In the genomic region with DNA sequence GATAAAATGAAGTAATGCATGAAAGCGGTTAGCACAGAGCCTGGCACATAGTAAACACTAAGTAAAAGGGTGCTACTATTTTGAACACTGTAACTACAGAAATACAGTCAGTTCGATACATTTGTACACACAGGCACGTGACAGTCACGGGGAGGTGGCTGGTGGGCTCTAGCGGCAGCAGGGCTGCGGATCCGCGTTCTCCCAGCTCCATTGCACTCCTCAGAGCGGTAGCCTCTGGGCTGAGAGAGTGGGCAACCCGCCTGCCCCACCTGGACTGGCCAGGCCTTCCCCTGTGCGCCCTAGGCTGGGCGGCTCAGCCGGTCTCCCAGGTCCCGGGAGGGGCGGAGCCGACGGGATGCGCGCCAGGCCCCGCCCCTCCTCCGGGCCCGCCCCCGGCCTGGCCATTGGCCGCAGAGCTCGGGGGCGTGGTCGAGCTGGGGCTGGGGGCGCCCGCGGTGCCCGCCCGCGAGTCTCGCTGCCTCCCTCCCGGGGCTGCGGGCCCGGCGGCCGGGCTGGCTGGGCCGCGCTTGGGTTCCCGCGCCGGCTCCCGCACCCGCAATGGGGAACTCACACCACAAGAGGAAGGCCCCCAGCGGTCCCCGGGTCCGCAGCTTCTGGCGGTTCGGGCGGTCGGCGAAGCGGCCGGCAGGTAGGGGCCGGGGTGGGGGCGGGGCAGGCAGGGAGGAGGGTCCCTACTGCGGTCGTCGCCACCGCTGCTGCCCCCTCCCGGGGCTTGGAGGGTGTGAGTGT, we compare ENCODE assay signal across 9 cellular contexts. TPM values are rescaled to one million over a fixed set of nuclear protein-coding genes. Genes with fewer than 3 reads are reported as not detected.
DNase-seq lines count a peak whose midpoint lies in the region; ATAC-seq, FAIRE-seq and TF ChIP-seq lines count a peak whose summit lies in the region.
"Had no signal": no experiment of that assay in that cellular context is flagged by ENCODE, and none has a peak within 500 bp of the region (broad histone marks: within the 10 kb centered on the region; RNA-seq: fewer than 3 reads in every experiment).

No MANE protein-coding gene starts in this region.

- peak overlapping the region; percentile 36 for H3K4me2 ChIP-seq in endothelial cell of umbilical vein (ENCODE audit: insufficient read depth, low read length)

- FAIRE-seq in endothelial cell of umbilical vein (lab: Jason Lieb, UNC) = peak; percentile 71
- FAIRE-seq: TTC549 had no signal

- intact Hi-C loops in endothelial cell of umbilical vein (cut with micrococcal nuclease) (loop anchor here (1.0 kb wide), 2 partner anchors 41 to 102 kb away; partner anchors contain the start of gene RBBP4), mucosa of descending colon (cut with DNase I, micrococcal nuclease) (no loop called here)

- ATAC-seq in HG02610 (IDR thresholded peaks at IDR 0.05; ENCODE audit: unreplicated experiment) = peak; percentile 55
- ATAC-seq in mucosa of descending colon = peak; percentile 88
- ATAC-seq in GM21526 (IDR thresholded peaks at IDR 0.05; ENCODE audit: low FRiP score, unreplicated experiment) = no peak

- H3K36me3 ChIP-seq in endothelial cell of umbilical vein (ENCODE audit: control insufficient read depth in 2 of 2, extremely low read depth in 1 of 2, insufficient read depth in 2 of 2, low read length in 2 of 2) (no peaks in the 10 kb centered on the region), mucosa of descending colon (ENCODE audit: low read depth) (no peaks in the 10 kb centered on the region)

- H3K79me2 ChIP-seq in endothelial cell of umbilical vein (ENCODE audit: control insufficient read depth, insufficient read depth, low read length) = no peaks in the 10 kb centered on the region

- dilution Hi-C loops in endothelial cell of umbilical vein (cut with MboI; ENCODE audit: extremely low pct_ligation_motif_present, low sequenced_read_pairs) = no loop called here

- POLR2A ChIA-PET in endothelial cell of umbilical vein (lab: Charles Lee) = interaction anchor here (0.6 kb wide), 1 partner anchor 41 kb away, joined by 4 read pairs; no protein-coding TSS in a partner anchor

- CTCF ChIA-PET in endothelial cell of umbilical vein (lab: Charles Lee) = interaction anchor here (0.9 to 2.6 kb wide), 4 partner anchors 20 to 233 kb away, joined by 3 to 23 read pairs (median 12); no protein-coding TSS in a partner anchor

- H3K4me1 ChIP-seq in endothelial cell of umbilical vein (ENCODE audit: control insufficient read depth, extremely low read depth, insufficient read depth, low read length) (peaks cover 2% of the 10 kb centered on the region), mucosa of descending colon (ENCODE audit: low read depth) (peaks cover 53% of the 10 kb centered on the region)

- H3K9me3 ChIP-seq in endothelial cell of umbilical vein (replicated peaks; ENCODE audit: control insufficient read depth, insufficient read depth, low read length) (no peaks in the 10 kb centered on the region), mucosa of descending colon (no peaks in the 10 kb centered on the region)

- no peak for TF ChIP-seq POLR2A in endothelial cell of umbilical vein (IDR thresholded peaks at IDR 0.05; ENCODE audit: low read depth, low read length)

- H3K27ac ChIP-seq in endothelial cell of umbilical vein (ENCODE audit: insufficient read depth, low read depth, low read length) = no peak overlapping the region

- TF ChIP-seq CTCF in endothelial cell of umbilical vein (IDR thresholded peaks at IDR 0.05; ENCODE audit: extremely low read depth in 1 of 2, insufficient read depth in 1 of 2, low read depth in 1 of 2, low read length in 2 of 2) (no peak), mucosa of descending colon (IDR thresholded peaks at IDR 0.05) (no peak)

- peaks cover 0 to 4% of the 10 kb centered on the region in 2 experiments for H3K27me3 ChIP-seq in endothelial cell of umbilical vein (ENCODE audit: control insufficient read depth in 2 of 2, insufficient read depth in 2 of 2, low read length in 2 of 2)

- peak overlapping the region; percentile 32 for H2AFZ ChIP-seq in endothelial cell of umbilical vein (ENCODE audit: low read depth, low read length)

- H3K9ac ChIP-seq in endothelial cell of umbilical vein (replicated peaks; ENCODE audit: extremely low read depth, insufficient read depth, low read length) = no peak overlapping the region

- no peaks in the 10 kb centered on the region for H4K20me1 ChIP-seq in endothelial cell of umbilical vein (replicated peaks; ENCODE audit: control insufficient read depth, extremely low read depth, insufficient read depth, low read length)

- BruUV-seq in endothelial cell of umbilical vein (replicated peaks; lab: Mats Ljungman, UMichigan) = no TSS peak

- no peaks in the 10 kb centered on the region for H3K9me1 ChIP-seq in endothelial cell of umbilical vein (replicated peaks; ENCODE audit: control insufficient read depth, extremely low read depth, insufficient read depth, low read length)

- H3K4me3 ChIP-seq in endothelial cell of umbilical vein (replicated peaks in 1 of 3; ENCODE audit: insufficient read depth in 1 of 3, low read depth in 1 of 3, low read length in 3 of 3) (peak overlapping the region in 1 of 3 experiments; percentile 40), mucosa of descending colon (no peak overlapping the region)

- DNase-seq in DMS153 (lab: John Stamatoyannopoulos, UW) (peak; percentile 66), NCI-H82 (lab: John Stamatoyannopoulos, UW) (peak; percentile 94), endothelial cell of umbilical vein (ENCODE audit: low read depth, low spot score) (peak; percentile 73), mucosa of descending colon (peak; percentile 74 to 86 (median 83))
- DNase-seq in activated CD8-positive, alpha-beta memory T cell treated with anti-CD3 and anti-CD28 coated beads, Interleukin-2, amount 50 U/mL, for 48 hours = peak; percentile 82
- peak; percentile 25 to 29 for DNase-seq in stimulated activated CD8-positive, alpha-beta memory T cell treated with anti-CD3 and anti-CD28 coated beads, Interleukin-4, amount 100 ng/mL, for 1 hour (ENCODE audit: low read depth in 2 of 2, low spot score in 1 of 2)

TF ChIP-seq in endothelial cell of umbilical vein, 7 proteins besides CTCF, POLR2A, EP300 and RAD21:
- no peak for TF ChIP-seq JUN (IDR thresholded peaks at IDR 0.05; ENCODE audit: borderline replicate concordance, insufficient read depth, insufficient read length, low read depth)
- TF ChIP-seq EZH2 (IDR thresholded peaks at IDR 0.05; ENCODE audit: borderline replicate concordance, low read depth, low read length, severe bottlenecking) = peak; percentile 24

RNA-seq across cellular contexts. Expression of gene SYNC, which starts 51.1 kb away (rescaled TPM):
- total RNA-seq in endothelial cell of umbilical vein = 6.5 and 9.4 TPM in 2 replicates
- 2.5 and 3.5 TPM in 2 replicates for polyA plus RNA-seq in endothelial cell of umbilical vein
- 4.4 and 5.7 TPM in 2 replicates for polyA plus RNA-seq in endothelial cell of umbilical vein (2011; cell fraction: cytosol; rRNA removed)
- 6.6 and 7.3 TPM in 2 replicates for polyA plus RNA-seq in endothelial cell of umbilical vein (2011; cell fraction: nucleus; rRNA removed)
- 4.6 and 6.1 TPM in 2 replicates for polyA plus RNA-seq in endothelial cell of umbilical vein (2012)
- 5.2 and 8.2 TPM in 2 replicates for polyA minus RNA-seq in endothelial cell of umbilical vein
- polyA minus RNA-seq in endothelial cell of umbilical vein (2011; cell fraction: cytosol; rRNA and poly(A)+ RNA removed) = 6.8 TPM
- 0.72 and 1.8 TPM in 2 replicates for polyA minus RNA-seq in endothelial cell of umbilical vein (2011; cell fraction: nucleus; rRNA and poly(A)+ RNA removed)
- 10 to 100 TPM; 14.3 to 19.2 (median 14.6) TPM for total RNA-seq in mucosa of descending colon

Comparison
In these comparisons a context has a peak if more than half of its experiments do, and no peak if none do; other contexts are left out.
1. DNase-seq: peak in every context shown above with its lines; median percentile 94 in NCI-H82; 83 in mucosa of descending colon; 82 in activated CD8-positive, alpha-beta memory T cell treated with anti-CD3 and anti-CD28 coated beads, Interleukin-2, amount 50 U/mL, for 48 hours; 73 in endothelial cell of umbilical vein; 66 in DMS153; 27 in stimulated activated CD8-positive, alpha-beta memory T cell treated with anti-CD3 and anti-CD28 coated beads, Interleukin-4, amount 100 ng/mL, for 1 hour.